In genomic region chr14:91283666-91284065, GRCh38 we compare ENCODE assay signal across 16 cellular contexts. TPM values are rescaled to one million over a fixed set of nuclear protein-coding genes. Genes with fewer than 3 reads are reported as not detected.
DNase-seq lines count a peak whose midpoint lies in the region; ATAC-seq and TF ChIP-seq lines count a peak whose summit lies in the region.
"Had no signal": no experiment of that assay in that cellular context is flagged by ENCODE, and none has a peak within 500 bp of the region (broad histone marks: within the 10 kb centered on the region; RNA-seq: fewer than 3 reads in every experiment).

No MANE protein-coding gene starts in this region.

- CTCF ChIA-PET in Caco-2 (lab: Charles Lee), result no interaction called here

- H3K4me1 ChIP-seq in Caco-2 (no peaks in the 10 kb centered on the region), adipocyte (ENCODE audit: control insufficient read depth, insufficient read depth, low read length) (peaks cover 20% of the 10 kb centered on the region), mesendoderm (ENCODE audit: control insufficient read depth, low read depth, low read length) (no peaks in the 10 kb centered on the region)

- H3K4me1 Mint-ChIP-seq in Caco-2 (ENCODE audit: low read depth, unreplicated experiment) (no peaks in the 10 kb centered on the region), HFFc6 (ENCODE audit: low read depth) (peaks cover 56% of the 10 kb centered on the region)
- peaks cover 30 to 37% of the 10 kb centered on the region in 2 donors for H3K4me1 Mint-ChIP-seq in natural killer cell treated with Interleukin-12 subunit alpha and Interleukin-12 subunit beta and Interleukin-15 and Interleukin-18, amount 100 ng/mL, for 72 hours (ENCODE audit: low read depth in 2 of 2)

- no peak overlapping the region for H3K4me3 Mint-ChIP-seq in Caco-2 (ENCODE audit: unreplicated experiment)
- peak overlapping the region; percentile 58 for H3K4me3 Mint-ChIP-seq in HFFc6
- H3K4me3 Mint-ChIP-seq in natural killer cell treated with Interleukin-12 subunit alpha and Interleukin-12 subunit beta and Interleukin-15 and Interleukin-18, amount 100 ng/mL, for 72 hours, result no peak overlapping the region

- no peak overlapping the region for H2BK15ac ChIP-seq in mesendoderm (replicated peaks; ENCODE audit: low read depth)

- H3K27me3 Mint-ChIP-seq in Caco-2 (ENCODE audit: insufficient read depth, unreplicated experiment) (no peaks in the 10 kb centered on the region), HFFc6 (ENCODE audit: insufficient read depth) (peaks cover 3% of the 10 kb centered on the region)
- H3K27me3 Mint-ChIP-seq in natural killer cell treated with Interleukin-12 subunit alpha and Interleukin-12 subunit beta and Interleukin-15 and Interleukin-18, amount 100 ng/mL, for 72 hours, result no peaks in the 10 kb centered on the region

- no peak overlapping the region for H2BK5ac ChIP-seq in mesendoderm (ENCODE audit: low read length)

- H3K4ac ChIP-seq in mesendoderm (ENCODE audit: low read depth, low read length), result no peak overlapping the region

- no TSS peak for BruUV-seq in Caco-2 (replicated peaks; lab: Mats Ljungman, UMichigan)

- no peak overlapping the region for H4K5ac ChIP-seq in mesendoderm (ENCODE audit: low read length)

- no peak overlapping the region for H3K4me2 ChIP-seq in mesendoderm (ENCODE audit: low read length)

- H3K27ac Mint-ChIP-seq in Caco-2 (ENCODE audit: unreplicated experiment) (peak overlapping the region; percentile 61), HFFc6 (peak overlapping the region; percentile 87)
- peak overlapping the region; percentile 51 to 94 for H3K27ac Mint-ChIP-seq in natural killer cell treated with Interleukin-12 subunit alpha and Interleukin-12 subunit beta and Interleukin-15 and Interleukin-18, amount 100 ng/mL, for 72 hours

- H2BK120ac ChIP-seq in mesendoderm (ENCODE audit: low read depth, low read length), result no peak overlapping the region

- no peaks in the 10 kb centered on the region for H3K79me2 ChIP-seq in mesendoderm (ENCODE audit: control insufficient read depth, insufficient read depth, low read length)

- no CpG with 5 or more reads among the region's 4 CpGs for WGBS in mesendoderm (ENCODE audit: extremely low coverage, insufficient coverage, low lambda C conversion rate)

- no peak overlapping the region for H3K56ac ChIP-seq in mesendoderm (ENCODE audit: low read length)

- POLR2A ChIA-PET in Caco-2 (lab: Charles Lee), result no interaction called here

- H3K36me3 ChIP-seq in Caco-2 (ENCODE audit: control insufficient read depth, insufficient read depth, low read length) (no peaks in the 10 kb centered on the region; the same call in 1 of the 2 replicates), adipocyte (ENCODE audit: control insufficient read depth, insufficient read depth, low read length, severe bottlenecking) (no peaks in the 10 kb centered on the region), mesendoderm (ENCODE audit: control insufficient read depth, insufficient read depth, low read length) (peaks cover 4% of the 10 kb centered on the region)

- H3K27ac ChIP-seq in mesendoderm (ENCODE audit: low read depth, low read length), result no peak overlapping the region
- H3K27ac ChIP-seq: left ventricle myocardium inferior had no signal

- intact Hi-C loops in Caco-2 (cut with micrococcal nuclease; ENCODE audit: unreplicated experiment), result no loop called here

- H3K9me3 ChIP-seq in Caco-2 (no peaks in the 10 kb centered on the region), adipocyte (ENCODE audit: control insufficient read depth, low read length) (peaks cover 8% of the 10 kb centered on the region)

- no peak overlapping the region for H3K18ac ChIP-seq in mesendoderm (ENCODE audit: low read length)

- no peaks in the 10 kb centered on the region for H3K9me3 Mint-ChIP-seq in Caco-2 (ENCODE audit: unreplicated experiment)
- no peaks in the 10 kb centered on the region; the same call in 1 of the 2 replicates for H3K9me3 Mint-ChIP-seq in HFFc6
- H3K9me3 Mint-ChIP-seq in natural killer cell treated with Interleukin-12 subunit alpha and Interleukin-12 subunit beta and Interleukin-15 and Interleukin-18, amount 100 ng/mL, for 72 hours, result no peaks in the 10 kb centered on the region

- H4K8ac ChIP-seq in mesendoderm (ENCODE audit: low read depth, low read length), result no peak overlapping the region

- no peak overlapping the region for H2AK5ac ChIP-seq in mesendoderm (ENCODE audit: low read length)

- TF ChIP-seq CTCF in Caco-2 (IDR thresholded peaks at IDR 0.05; ENCODE audit: insufficient read depth in 1 of 2, low read depth in 1 of 2, low read length in 1 of 2, severe bottlenecking in 1 of 2, unreplicated experiment in 1 of 2) (no peak), HFFc6 (IDR thresholded peaks at IDR 0.05) (no peak)

- H3K27me3 ChIP-seq in Caco-2 (replicated peaks; ENCODE audit: control insufficient read depth, insufficient read depth, low read length) (no peaks in the 10 kb centered on the region), adipocyte (replicated peaks; ENCODE audit: control insufficient read depth, insufficient read depth, low read length) (no peaks in the 10 kb centered on the region), mesendoderm (ENCODE audit: insufficient read depth, low read length, poor library complexity) (no peaks in the 10 kb centered on the region)
- H3K27me3 ChIP-seq: heart right ventricle had no signal

- no peak for ATAC-seq in natural killer cell treated with Interleukin-12 subunit alpha and Interleukin-12 subunit beta and Interleukin-15 and Interleukin-18, amount 100 ng/mL, for 72 hours

- DNase-seq in Caco-2 (no peak), HFFc6 (peak; percentile 18), adipocyte (ENCODE audit: low read depth) (no peak), NCI-H2171 treated with DMSO at 0.1 percent for 48 hours (lab: John Stamatoyannopoulos, UW) (no peak), NCI-H1105 (lab: John Stamatoyannopoulos, UW) (no peak), mesendoderm (no peak)
- DNase-seq in natural killer cell treated with Interleukin-12 subunit alpha and Interleukin-12 subunit beta and Interleukin-15 and Interleukin-18, amount 100 ng/mL, for 72 hours (ENCODE audit: low spot score), result no peak
- DNase-seq: activated CD4-positive, alpha-beta T cell treated with anti-CD3 and anti-CD28 coated beads for 48 hours; caudate nucleus; erythroblast; heart right ventricle; left ventricle myocardium inferior; NCI-H2227 treated with DMSO at 0.1 percent for 48 hours; OCI-M1; T-helper 1 cell had no signal

- H3K4me3 ChIP-seq in Caco-2 (ENCODE audit: low read depth, low read length), result no peak overlapping the region
- H3K4me3 ChIP-seq in adipocyte (ENCODE audit: low read length), result no peak overlapping the region
- H3K4me3 ChIP-seq in mesendoderm (ENCODE audit: low read length), result no peak overlapping the region
- H3K4me3 ChIP-seq: heart right ventricle, left ventricle myocardium inferior, skin epidermis had no signal

- H3K36me3 Mint-ChIP-seq in Caco-2 (ENCODE audit: insufficient read depth, unreplicated experiment) (peaks cover 24% of the 10 kb centered on the region), HFFc6 (ENCODE audit: low read depth) (no peaks in the 10 kb centered on the region)
- H3K36me3 Mint-ChIP-seq in natural killer cell treated with Interleukin-12 subunit alpha and Interleukin-12 subunit beta and Interleukin-15 and Interleukin-18, amount 100 ng/mL, for 72 hours, result peaks cover 30% of the 10 kb centered on the region

- no peaks in the 10 kb centered on the region for H3K79me1 ChIP-seq in mesendoderm (ENCODE audit: low read length)

- peak overlapping the region; percentile 40 for H3K9ac ChIP-seq in adipocyte (ENCODE audit: low read length)
- H3K9ac ChIP-seq in mesendoderm (ENCODE audit: low read length), result no peak overlapping the region

- H3K23ac ChIP-seq in mesendoderm (ENCODE audit: low read length), result no peak overlapping the region

RNA-seq across cellular contexts. Expression of gene GPR68, which starts 39.2 kb away (rescaled TPM):
- total RNA-seq in Caco-2 (2022), result 0.14 TPM in 2 replicates
- under 1 TPM; 0.34 to 0.88 (median 0.52) TPM for total RNA-seq in HFFc6 (2021; fragmentation: NEBNext Ultra II Directional; extraction: Animal tissue kit (Norgen Biotek cat#: 25700))
- 10 to 100 TPM; 17.4 to 30.2 TPM for total RNA-seq in natural killer cell treated with Interleukin-12 subunit alpha and Interleukin-12 subunit beta and Interleukin-15 and Interleukin-18, amount 100 ng/mL, for 72 hours
- 0.22 TPM for polyA plus RNA-seq in mesendoderm (2013, experiment 1 of 2)
- 0.27 TPM for polyA plus RNA-seq in mesendoderm (2013, experiment 2 of 2)

Comparison
In these comparisons a context has a peak if more than half of its experiments do, and no peak if none do; other contexts are left out.
1. RNA of gene GPR68, which starts 39.2 kb away (total RNA-seq): 17.4 to 30.2 TPM in natural killer cell treated with Interleukin-12 subunit alpha and Interleukin-12 subunit beta and Interleukin-15 and Interleukin-18, amount 100 ng/mL, for 72 hours; 0.34 to 0.88 TPM in HFFc6 and 0.14 TPM in Caco-2; every median in the first group is over 4 times any median in the second.
2. Peak in every context shown above with its lines, with median percentiles within 50 percentile points of each other: H3K27ac Mint-ChIP-seq.